11 cellular contexts compared by ENCODE assay signal in genomic region chr13:51557875-51558604, GRCh38. TPM values are rescaled to one million over a fixed set of nuclear protein-coding genes. Genes with fewer than 3 reads are reported as not detected.
DNase-seq lines count a peak whose midpoint lies in the region; ATAC-seq and TF ChIP-seq lines count a peak whose summit lies in the region.
"Had no signal": no experiment of that assay in that cellular context is flagged by ENCODE, and none has a peak within 500 bp of the region (broad histone marks: within the 10 kb centered on the region; RNA-seq: fewer than 3 reads in every experiment).

No MANE protein-coding gene starts in this region.

- peaks cover 18% of the 10 kb centered on the region for H3K4me1 ChIP-seq in left ventricle myocardium inferior
- H3K4me1 ChIP-seq in testis, result no peaks in the 10 kb centered on the region

- H3K9me3 ChIP-seq in left ventricle myocardium inferior (replicated peaks) (no peaks in the 10 kb centered on the region), testis (no peaks in the 10 kb centered on the region)

- H3K27ac ChIP-seq in left ventricle myocardium inferior (replicated peaks), result peak overlapping the region; percentile 21
- H3K27ac ChIP-seq in testis, result no peak overlapping the region

- no peaks in the 10 kb centered on the region for H3K27me3 ChIP-seq in left ventricle myocardium inferior (ENCODE audit: low read depth)
- H3K27me3 ChIP-seq in testis, result no peaks in the 10 kb centered on the region

- DNase-seq in Right ventricle myocardium inferior (ENCODE audit: missing footprints) (no peak), cardiac septum (ENCODE audit: low spot score) (no peak), left ventricle myocardium inferior (no peak), testis (no peak), natural killer cell (no peak)
- DNase-seq in stimulated activated CD4-positive, alpha-beta T cell treated with anti-CD3 and anti-CD28 coated beads, Interleukin-2, amount 100 ng/mL, for 48 hours, result no peak
- DNase-seq: activated naive CD4-positive, alpha-beta T cell treated with Interleukin-2 at 50 U/mL for 16 hours; CD4-positive, alpha-beta T cell had no signal

- 52 to 54% methylated on average over 9 of the region's 9 CpGs for WGBS in testis, 2 donors

- ATAC-seq in Right ventricle myocardium inferior, result peak; percentile 47
- no peak for ATAC-seq in GM18511 (IDR thresholded peaks at IDR 0.05; ENCODE audit: unreplicated experiment)
- no peak for ATAC-seq in natural killer cell

- H3K36me3 Mint-ChIP-seq in natural killer cell, result peaks cover 9% of the 10 kb centered on the region

- no peak overlapping the region for H3K4me3 Mint-ChIP-seq in natural killer cell
- H3K4me3 Mint-ChIP-seq: CD4-positive, alpha-beta T cell; T-helper 1 cell treated with Interleukin-12 subunit alpha and Interleukin-12 subunit beta and Interleukin-4 antibody, amounts not matched to agents 30 μg/mL and 1 μg/mL, for 36 hours had no signal

- peak overlapping the region; percentile 30 for H3K4me3 ChIP-seq in WI38 (ENCODE audit: low read depth, low read length)
- H3K4me3 ChIP-seq in left ventricle myocardium inferior, result no peak overlapping the region
- no peak overlapping the region for H3K4me3 ChIP-seq in testis

- intact Hi-C loops in Right ventricle myocardium inferior (cut with DNase I), result no loop called here
- intact Hi-C loops in cardiac septum (cut with DNase I), result no loop called here
- intact Hi-C loops in left ventricle myocardium inferior (cut with micrococcal nuclease), result no loop called here
- intact Hi-C loops in testis (cut with DNase I; ENCODE audit: low total_unique reads), result no loop called here
- intact Hi-C loops in natural killer cell (cut with micrococcal nuclease), result no loop called here

- H3K9me3 Mint-ChIP-seq in natural killer cell, result peaks cover 0 to 2% of the 10 kb centered on the region in 2 donors
- H3K9me3 Mint-ChIP-seq: CD4-positive, alpha-beta T cell had no signal

- no peak overlapping the region for H3K27ac Mint-ChIP-seq in natural killer cell
- H3K27ac Mint-ChIP-seq: CD4-positive, alpha-beta T cell; T-helper 1 cell treated with Interleukin-12 subunit alpha and Interleukin-12 subunit beta and Interleukin-4 antibody, amounts not matched to agents 30 μg/mL and 1 μg/mL, for 36 hours had no signal

- peaks cover 32 to 33% of the 10 kb centered on the region in 2 donors for H3K4me1 Mint-ChIP-seq in natural killer cell

- no peak for TF ChIP-seq POLR2A in testis (IDR thresholded peaks at IDR 0.05)

- TF ChIP-seq CTCF in WI38 (IDR thresholded peaks at IDR 0.05; ENCODE audit: low read depth, low read length), result no peak
- no peak for TF ChIP-seq CTCF in left ventricle myocardium inferior (IDR thresholded peaks at IDR 0.05; ENCODE audit: borderline replicate concordance)
- TF ChIP-seq CTCF in testis (IDR thresholded peaks at IDR 0.05), result no peak
- TF ChIP-seq CTCF in natural killer cell (IDR thresholded peaks at IDR 0.05), result no peak

- peaks cover 0 to 3% of the 10 kb centered on the region in 2 donors for H3K27me3 Mint-ChIP-seq in natural killer cell (ENCODE audit: low read depth in 2 of 2)
- H3K27me3 Mint-ChIP-seq: CD4-positive, alpha-beta T cell had no signal

- no peaks in the 10 kb centered on the region for H3K36me3 ChIP-seq in left ventricle myocardium inferior
- no peaks in the 10 kb centered on the region for H3K36me3 ChIP-seq in testis (ENCODE audit: low read depth, missing control alignments)

RNA-seq across cellular contexts. Expression of gene WDFY2, which starts 26.2 kb away (rescaled TPM):
- 4.7 TPM for total RNA-seq in Right ventricle myocardium inferior
- total RNA-seq in cardiac septum, result 4.9 TPM
- total RNA-seq in left ventricle myocardium inferior, result 4.5 TPM
- total RNA-seq in testis, result 10 to 100 TPM; 36.1 to 45.8 TPM
- 17.1 TPM for polyA plus RNA-seq in testis (ENCODE audit: insufficient read depth, low read depth, low replicate concordance)
- 10 to 100 TPM; 29.5 to 32.1 (median 31.3) TPM for total RNA-seq in natural killer cell
